19 cellular contexts compared by ENCODE assay signal in genomic region chr2:120681181-120681580, GRCh38. TPM values are rescaled to one million over a fixed set of nuclear protein-coding genes. Genes with fewer than 3 reads are reported as not detected.
DNase-seq lines count a peak whose midpoint lies in the region; ATAC-seq and TF ChIP-seq lines count a peak whose summit lies in the region.
"Had no signal": no experiment of that assay in that cellular context is flagged by ENCODE, and none has a peak within 500 bp of the region (broad histone marks: within the 10 kb centered on the region; RNA-seq: fewer than 3 reads in every experiment).

No MANE protein-coding gene starts in this region.

- TF ChIP-seq CTCF in IMR-90 (conservative IDR thresholded peaks at IDR 0.05; ENCODE audit: low read depth, low read length) (no peak), spleen (IDR thresholded peaks at IDR 0.05 in 8 of 11, conservative IDR thresholded peaks at IDR 0.05 in 3 of 11) (no peak)

- no peaks in the 10 kb centered on the region for H3K36me3 Mint-ChIP-seq in activated CD4-positive, alpha-beta T cell treated with anti-CD3 and anti-CD28 coated beads, Interleukin-2, amount 10 ng/mL, durations not matched to agents 7 days and 5 days (ENCODE audit: low read depth)
- H3K36me3 Mint-ChIP-seq: CD4-positive, alpha-beta memory T cell had no signal

- H3K27ac ChIP-seq in IMR-90 (ENCODE audit: insufficient read depth, low read length) (no peak overlapping the region), trophoblast cell (ENCODE audit: low read depth, low read length) (no peak overlapping the region), spleen (no peak overlapping the region)
- H3K27ac ChIP-seq: 22Rv1, A549, C4-2B had no signal

- peaks cover 3% of the 10 kb centered on the region for H3K4me1 Mint-ChIP-seq in activated CD4-positive, alpha-beta T cell treated with anti-CD3 and anti-CD28 coated beads, Interleukin-2, amount 10 ng/mL, durations not matched to agents 7 days and 5 days

- no peak overlapping the region for H2BK20ac ChIP-seq in IMR-90 (ENCODE audit: low read depth, low read length)

- ATAC-seq in IMR-90 (ENCODE audit: low read depth) (no peak), HG02798 (IDR thresholded peaks at IDR 0.05; ENCODE audit: poor library complexity, unreplicated experiment) (no peak)
- ATAC-seq: A549, GM23338 had no signal

- H3K4me3 ChIP-seq in IMR-90 (ENCODE audit: insufficient read depth, low read depth, low read length) (no peak overlapping the region), trophoblast cell (ENCODE audit: low read depth, low read length) (peak overlapping the region; percentile 9), spleen (no peak overlapping the region)
- H3K4me3 ChIP-seq: A549, GM23338 had no signal

- no peaks in the 10 kb centered on the region for H4K20me1 ChIP-seq in IMR-90 (ENCODE audit: insufficient read depth, low read length)

- intact Hi-C loops in IMR-90 (cut with micrococcal nuclease) (loop anchor here (5.0 kb wide), 2 partner anchors 574 to 1039 kb away; no protein-coding TSS in a partner anchor), spleen (cut with DNase I; ENCODE audit: low total_unique reads) (loop anchor here (5.0 to 10.0 kb wide), 2 partner anchors 569 to 1046 kb away; no protein-coding TSS in a partner anchor)

- H3K36me3 ChIP-seq in IMR-90 (ENCODE audit: control insufficient read depth, insufficient read depth, low read length), result no peaks in the 10 kb centered on the region
- H3K36me3 ChIP-seq in trophoblast cell (ENCODE audit: control insufficient read depth in 1 of 2, insufficient read depth in 2 of 2, low read length in 2 of 2), result no peaks in the 10 kb centered on the region
- no peaks in the 10 kb centered on the region for H3K36me3 ChIP-seq in spleen

- H3K4me1 ChIP-seq in IMR-90 (ENCODE audit: control insufficient read depth, insufficient read depth, low read length) (peaks cover 20% of the 10 kb centered on the region), trophoblast cell (ENCODE audit: control insufficient read depth in 1 of 2, insufficient read depth in 2 of 2, low read length in 2 of 2) (no peaks in the 10 kb centered on the region), spleen (peaks cover 0 to 6% (median 3%) of the 10 kb centered on the region in 6 donors)
- H3K4me1 ChIP-seq: A549 had no signal

- H3K9me1 ChIP-seq in IMR-90 (ENCODE audit: insufficient read depth, low read length), result peaks cover 3% of the 10 kb centered on the region; the same call in 1 of the 2 replicates

- no peaks in the 10 kb centered on the region for H3K9me3 Mint-ChIP-seq in activated CD4-positive, alpha-beta T cell treated with anti-CD3 and anti-CD28 coated beads, Interleukin-2, amount 10 ng/mL, durations not matched to agents 7 days and 5 days
- H3K9me3 Mint-ChIP-seq: HFFc6 had no signal

- no peak overlapping the region for H4K12ac ChIP-seq in trophoblast cell (ENCODE audit: low read depth, low read length)

- H4K8ac ChIP-seq in IMR-90 (ENCODE audit: low read depth in 2 of 2, low read length in 2 of 2) (no peak overlapping the region), trophoblast cell (ENCODE audit: low read depth, low read length) (no peak overlapping the region)

- no peak overlapping the region for H3K9ac ChIP-seq in IMR-90 (ENCODE audit: low read depth, low read length)
- no peak overlapping the region for H3K9ac ChIP-seq in trophoblast cell (ENCODE audit: low read length)

- H3K79me1 ChIP-seq in IMR-90 (ENCODE audit: low read depth in 1 of 2, low read length in 2 of 2), result no peaks in the 10 kb centered on the region
- H3K79me1 ChIP-seq in trophoblast cell (ENCODE audit: low read length), result no peaks in the 10 kb centered on the region

- CTCF ChIA-PET in activated CD4-positive, alpha-beta T cell treated with anti-CD3 and anti-CD28 coated beads, Interleukin-2, amount 10 ng/mL, durations not matched to agents 7 days and 5 days (lab: Charles Lee), result interaction anchor here (0.7 to 1.7 kb wide), 3 partner anchors 8 to 338 kb away, joined by 4 to 7 read pairs (median 4); no protein-coding TSS in a partner anchor
- CTCF ChIA-PET in IMR-90 (lab: Yijun Ruan, JAX), result interaction anchor here (0.8 to 3.6 kb wide), 6 partner anchors 338 to 399 kb away, joined by 3 to 34 read pairs (median 4); no protein-coding TSS in a partner anchor

- no peak for TF ChIP-seq RAD21 in IMR-90 (IDR thresholded peaks at IDR 0.05; ENCODE audit: low read length)

- TF ChIP-seq POLR2A in IMR-90 (IDR thresholded peaks at IDR 0.05; ENCODE audit: low read depth, low read length), result no peak
- TF ChIP-seq POLR2A in spleen (IDR thresholded peaks at IDR 0.05), result no peak

- H2AK5ac ChIP-seq in IMR-90 (ENCODE audit: low read depth, low read length) (peak overlapping the region; percentile 27; the same call in 1 of the 2 replicates), trophoblast cell (ENCODE audit: low read length) (no peak overlapping the region)

- H4K5ac ChIP-seq in IMR-90 (ENCODE audit: low read depth, low read length), result no peak overlapping the region

- no peak overlapping the region for H2BK12ac ChIP-seq in trophoblast cell (ENCODE audit: low read length)

- H3K27me3 ChIP-seq in IMR-90 (ENCODE audit: control insufficient read depth, insufficient read depth, low read length) (peaks cover 12% of the 10 kb centered on the region), trophoblast cell (ENCODE audit: insufficient read depth, low read length) (no peaks in the 10 kb centered on the region), spleen (replicated peaks in 1 of 7) (peaks cover 0 to 87% (median 15%) of the 10 kb centered on the region in 7 donors)

- H3K56ac ChIP-seq in IMR-90 (ENCODE audit: extremely low read depth, insufficient read depth, low read length), result no peak overlapping the region

- H3K27ac Mint-ChIP-seq in activated CD4-positive, alpha-beta T cell treated with anti-CD3 and anti-CD28 coated beads, Interleukin-2, amount 10 ng/mL, durations not matched to agents 7 days and 5 days, result peak overlapping the region; percentile 42
- H3K27ac Mint-ChIP-seq: GM23338, HFFc6 had no signal

- no peak overlapping the region for H2BK15ac ChIP-seq in IMR-90 (ENCODE audit: low read depth, low read length)

- H3K4me2 ChIP-seq in IMR-90 (ENCODE audit: low read depth, low read length) (no peak overlapping the region), trophoblast cell (ENCODE audit: low read length) (no peak overlapping the region)
- H3K4me2 ChIP-seq: A549, GM23338 had no signal

- H3K23ac ChIP-seq in IMR-90 (ENCODE audit: low read depth, low read length), result no peak overlapping the region
- no peak overlapping the region for H3K23ac ChIP-seq in trophoblast cell (ENCODE audit: low read length)

- no peak overlapping the region for H2BK5ac ChIP-seq in IMR-90 (ENCODE audit: low read depth, low read length, poor library complexity, severe bottlenecking)
- no peak overlapping the region for H2BK5ac ChIP-seq in trophoblast cell (ENCODE audit: low read depth, low read length, poor library complexity)

- H4K91ac ChIP-seq in IMR-90 (ENCODE audit: insufficient read depth, low read depth, low read length), result no peak overlapping the region
- H4K91ac ChIP-seq in trophoblast cell (ENCODE audit: low read depth, low read length), result no peak overlapping the region

- H3K9me3 ChIP-seq in IMR-90 (ENCODE audit: control insufficient read depth, insufficient read depth, low read length), result no peaks in the 10 kb centered on the region
- H3K9me3 ChIP-seq in trophoblast cell (ENCODE audit: insufficient read depth, low read depth, low read length), result no peaks in the 10 kb centered on the region
- no peaks in the 10 kb centered on the region for H3K9me3 ChIP-seq in spleen
- H3K9me3 ChIP-seq: A549 had no signal

- H2AFZ ChIP-seq in IMR-90 (replicated peaks; ENCODE audit: low read length, poor library complexity), result no peak overlapping the region
- H2AFZ ChIP-seq in trophoblast cell (ENCODE audit: insufficient read depth, low read length, poor library complexity), result no peak overlapping the region
- H2AFZ ChIP-seq: GM23338 had no signal

- H3K18ac ChIP-seq in IMR-90 (ENCODE audit: low read depth, low read length) (no peak overlapping the region), trophoblast cell (ENCODE audit: low read length) (no peak overlapping the region)

- in situ Hi-C loops in IMR-90 (cut with MboI; ENCODE audit: low sequenced_read_pairs), result loop anchor here (25.0 kb wide), 2 partner anchors 681 to 944 kb away; no protein-coding TSS in a partner anchor

- DNase-seq in activated CD4-positive, alpha-beta T cell treated with anti-CD3 and anti-CD28 coated beads, Interleukin-2, amount 10 ng/mL, durations not matched to agents 7 days and 5 days, result no peak
- DNase-seq in activated CD4-positive, alpha-beta T cell treated with anti-CD3 and anti-CD28 coated beads, Interleukin-2, amount 50 U/mL, for 48 hours, result no peak
- DNase-seq in IMR-90 (no peak), trophoblast cell (no peak), spleen (peak; percentile 54), NCI-H2081 treated with DMSO at 0.1 percent for 48 hours (lab: John Stamatoyannopoulos, UW) (no peak), RPMI8226 (no peak)
- DNase-seq: AML-193; CD4-positive, alpha-beta memory T cell; DMS153; DMS79; GDM1; HCEC 1CT; HFFc6 had no signal

- H2BK120ac ChIP-seq in IMR-90 (ENCODE audit: low read depth, low read length), result no peak overlapping the region
- H2BK120ac ChIP-seq in trophoblast cell (ENCODE audit: insufficient read depth, low read length, poor library complexity), result no peak overlapping the region

- peaks cover 8% of the 10 kb centered on the region for H3K27me3 Mint-ChIP-seq in activated CD4-positive, alpha-beta T cell treated with anti-CD3 and anti-CD28 coated beads, Interleukin-2, amount 10 ng/mL, durations not matched to agents 7 days and 5 days

- no peak overlapping the region for H2AK9ac ChIP-seq in IMR-90 (replicated peaks; ENCODE audit: low read depth, low read length, poor library complexity)

- WGBS in IMR-90 (ENCODE audit: extremely low coverage in 2 of 2, insufficient read length in 1 of 2), 2 experiments, result 86% methylated on average over 2 of the region's 4 CpGs; no CpG with 5 or more reads in 1 of the 2 experiments
- no CpG with 5 or more reads among the region's 4 CpGs for WGBS in trophoblast cell (ENCODE audit: extremely low coverage, insufficient coverage, insufficient read length)
- WGBS in spleen, 5 donors, result 58 to 68% (median 64%) methylated on average over 3 to 4 of the region's 4 CpGs

- H3K4me3 Mint-ChIP-seq in activated CD4-positive, alpha-beta T cell treated with anti-CD3 and anti-CD28 coated beads, Interleukin-2, amount 10 ng/mL, durations not matched to agents 7 days and 5 days, result no peak overlapping the region
- H3K4me3 Mint-ChIP-seq: CD4-positive, alpha-beta memory T cell; GM23338; HFFc6 had no signal

- dilution Hi-C loops in IMR-90 (cut with HindIII; ENCODE audit: low sequenced_read_pairs, unreplicated experiment), result no loop called here

- POLR2A ChIA-PET in activated CD4-positive, alpha-beta T cell treated with anti-CD3 and anti-CD28 coated beads, Interleukin-2, amount 10 ng/mL, durations not matched to agents 7 days and 5 days (lab: Charles Lee), result no interaction called here
- POLR2A ChIA-PET in IMR-90 (lab: Charles Lee; ENCODE audit: unreplicated experiment), result no interaction called here

- no peaks in the 10 kb centered on the region for H3K79me2 ChIP-seq in trophoblast cell (ENCODE audit: control insufficient read depth, insufficient read depth, low read length, poor library complexity)

- H3K14ac ChIP-seq in IMR-90 (replicated peaks; ENCODE audit: low read depth, low read length), result no peak overlapping the region
- no peak overlapping the region for H3K14ac ChIP-seq in trophoblast cell (ENCODE audit: low read length)

- no TSS peak for BruUV-seq in IMR-90 (replicated peaks; lab: Mats Ljungman, UMichigan)

- H3K4ac ChIP-seq in IMR-90 (ENCODE audit: low read depth, low read length), result no peak overlapping the region
- no peak overlapping the region for H3K4ac ChIP-seq in trophoblast cell (ENCODE audit: low read depth, low read length)

RNA-seq across cellular contexts. Expression of gene GLI2, which starts 54.5 kb away (rescaled TPM):
- under 1 TPM; 0.07 to 0.12 TPM for total RNA-seq in activated CD4-positive, alpha-beta T cell treated with anti-CD3 and anti-CD28 coated beads, Interleukin-2, amount 10 ng/mL, durations not matched to agents 7 days and 5 days
- total RNA-seq in IMR-90 (2012; rRNA removed) (3.8 and 4.7 TPM in 2 replicates), spleen (10 to 100 TPM in 1 of 7 donors, 1 to 10 TPM in 5, under 1 TPM in 1; 0.51 to 10.6 (median 1.7) TPM)
- polyA plus RNA-seq in IMR-90 (2012; rRNA removed) (26.0 and 31.5 TPM in 2 replicates), spleen (under 1 TPM; 0.22 to 0.32 (median 0.23) TPM)
- polyA plus RNA-seq in IMR-90 (2012; cell fraction: cytosol; rRNA removed), result 7.6 and 16.7 TPM in 2 replicates
- 57.0 and 124 TPM in 2 replicates for polyA plus RNA-seq in IMR-90 (2012; cell fraction: nucleus; rRNA removed; ENCODE audit: low replicate concordance)
- 2.7 and 3.4 TPM in 2 replicates for polyA plus RNA-seq in trophoblast cell (2013)
- total RNA-seq: CD4-positive, alpha-beta memory T cell had no signal
- polyA plus RNA-seq: CD4-positive, alpha-beta memory T cell had no signal
